In genomic region chr7:101166909-101167644, GRCh38 we compare ENCODE assay signal across 2 cellular contexts.
A peak's percentile ranks its signal among the peaks of the same experiment; 100 is the strongest.
TF ChIP-seq lines count a peak whose summit lies in the region.

No MANE protein-coding gene starts in this region.

TF ChIP-seq in HEK293, 187 proteins besides CTCF, POLR2A, EP300 and RAD21 (continued from another document and continues in another):
- TF ChIP-seq PATZ1 (tag by site-specific recombination; IDR thresholded peaks at IDR 0.05) (peak; percentile 15; the same call in 1 of the 2 replicates), IKZF3 (tag by site-specific recombination; IDR thresholded peaks at IDR 0.05) (0 out of 2 replicates have a peak, but pooled peaks have one; percentile 50), ZNF629 (tag by site-specific recombination; IDR thresholded peaks at IDR 0.05) (peak; percentile 39; the same call in 1 of the 2 replicates), ZNF366 (tag by site-specific recombination; conservative IDR thresholded peaks at IDR 0.05) (peak; percentile 94), SP7 (tag by site-specific recombination; IDR thresholded peaks at IDR 0.05) (peak; percentile 61), ZFHX2 (tag by site-specific recombination; conservative IDR thresholded peaks at IDR 0.05) (peak; percentile 88), KLF17 (tag by site-specific recombination; IDR thresholded peaks at IDR 0.05) (peak; percentile 48), ZNF596 (tag by site-specific recombination; IDR thresholded peaks at IDR 0.05) (peak; percentile 7; the same call in 1 of the 2 replicates), ZNF518A (tag by site-specific recombination; conservative IDR thresholded peaks at IDR 0.05; ENCODE audit: low read depth) (no peak), ZNF19 (tag by site-specific recombination; IDR thresholded peaks at IDR 0.05; ENCODE audit: low read depth) (no peak), INSM2 (tag by site-specific recombination; IDR thresholded peaks at IDR 0.05) (peak; percentile 39; the same call in 1 of the 2 replicates)

TF ChIP-seq in SK-N-SH, 30 proteins besides CTCF, POLR2A, EP300 and RAD21 (continued from another document):
- TF ChIP-seq TEAD4 (IDR thresholded peaks at IDR 0.05; ENCODE audit: borderline replicate concordance, insufficient read depth) (no peak), RCOR1 (IDR thresholded peaks at IDR 0.05; ENCODE audit: low read length) (peak; percentile 50; the same call in 1 of the 2 replicates), MEF2A (IDR thresholded peaks at IDR 0.05; ENCODE audit: borderline replicate concordance, low read depth) (no peak), PBX3 (IDR thresholded peaks at IDR 0.05) (peak; percentile 51), ELF1 (IDR thresholded peaks at IDR 0.05) (no peak), JUND (IDR thresholded peaks at IDR 0.05) (peak; percentile 58), YY1 (IDR thresholded peaks at IDR 0.05; ENCODE audit: low read depth) (no peak), USF1 (IDR thresholded peaks at IDR 0.05; ENCODE audit: borderline replicate concordance, low read depth) (peak; percentile 52; the same call in 1 of the 2 replicates), GABPA (IDR thresholded peaks at IDR 0.05; ENCODE audit: low read depth) (no peak), SMC3 (IDR thresholded peaks at IDR 0.05; ENCODE audit: low read depth, low read length) (no peak), FOXM1 (IDR thresholded peaks at IDR 0.05; ENCODE audit: low read depth) (no peak), USF2 (IDR thresholded peaks at IDR 0.05; ENCODE audit: borderline replicate concordance, low read depth, low read length) (no peak), IRF3 (IDR thresholded peaks at IDR 0.05; ENCODE audit: low read depth, low read length) (no peak), RXRA (IDR thresholded peaks at IDR 0.05; ENCODE audit: borderline replicate concordance, low read depth) (no peak), MAX (IDR thresholded peaks at IDR 0.05; ENCODE audit: low read depth) (peak; percentile 42; the same call in 1 of the 2 replicates), NFIC (IDR thresholded peaks at IDR 0.05; ENCODE audit: borderline replicate concordance) (no peak), REST (IDR thresholded peaks at IDR 0.05; ENCODE audit: low read depth, low read length) (no peak), POLR2AphosphoS5 (IDR thresholded peaks at IDR 0.05; ENCODE audit: low read depth, low read length) (peak; percentile 54; the same call in 1 of the 2 replicates), RFX5 (IDR thresholded peaks at IDR 0.05; ENCODE audit: low read length) (no peak), CHD2 (IDR thresholded peaks at IDR 0.05; ENCODE audit: low read length, partially characterized antibody) (peak; percentile 93), FOXJ3 (CRISPR knock-in tag; IDR thresholded peaks at IDR 0.05) (no peak), SIN3A (IDR thresholded peaks at IDR 0.05; ENCODE audit: borderline replicate concordance, low read depth, low read length) (peak; percentile 46; the same call in 1 of the 2 replicates), GATA2 (CRISPR knock-in tag; IDR thresholded peaks at IDR 0.05) (no peak), MXI1 (IDR thresholded peaks at IDR 0.05; ENCODE audit: low read depth, low read length) (peak; percentile 86), EZH2phosphoT487 (IDR thresholded peaks at IDR 0.05; ENCODE audit: borderline replicate concordance, low read depth) (no peak)
